22 cellular contexts compared by ENCODE assay signal in genomic region chr3:120357807-120358206, GRCh38. TPM values are rescaled to one million over a fixed set of nuclear protein-coding genes. Genes with fewer than 3 reads are reported as not detected.
A peak's percentile ranks its signal among the peaks of the same experiment; 100 is the strongest.
DNase-seq lines count a peak whose midpoint lies in the region; ATAC-seq, FAIRE-seq and TF ChIP-seq lines count a peak whose summit lies in the region.
"Had no signal": no experiment of that assay in that cellular context is flagged by ENCODE, and none has a peak within 500 bp of the region (broad histone marks: within the 10 kb centered on the region; RNA-seq: fewer than 3 reads in every experiment).

No MANE protein-coding gene starts in this region.

- no peak for ATAC-seq in GM21390 (IDR thresholded peaks at IDR 0.05; ENCODE audit: unreplicated experiment)
- ATAC-seq in HG03175 (IDR thresholded peaks at IDR 0.05; ENCODE audit: unreplicated experiment): no peak
- ATAC-seq: activated T-cell treated with anti-CD3 and anti-CD28 coated beads, Interleukin-2, amount 50 U/mL, for 4 hours; CD8-positive, alpha-beta T cell; stimulated activated effector memory CD8-positive, alpha-beta T cell treated with anti-CD3 and anti-CD28 coated beads, Interleukin-12 subunit alpha, Interleukin-12 subunit beta, amount 100 ng/mL, for 72 hours had no signal

- H3K27ac ChIP-seq in kidney (ENCODE audit: low read depth in 2 of 2, low read length in 2 of 2): no peak overlapping the region
- H3K27ac ChIP-seq: HL-60, neutrophil, suprapubic skin had no signal

- DNase-seq in GM12892 (ENCODE audit: insufficient read length) (no peak), M059J (ENCODE audit: low read depth) (peak; percentile 22), RKO (ENCODE audit: low spot score) (peak; percentile 14), kidney (no peak), NCI-H748 treated with DMSO at 0.1 percent for 48 hours (lab: John Stamatoyannopoulos, UW) (no peak)
- DNase-seq: activated CD8-positive, alpha-beta memory T cell treated with anti-CD3 and anti-CD28 coated beads for 24 hours; activated naive CD4-positive, alpha-beta T cell treated with Interleukin-2 at 50 U/mL for 16 hours; activated T-cell treated with anti-CD3 and anti-CD28 coated beads, Interleukin-2, amount 50 U/mL, for 4 hours; CD8-positive, alpha-beta T cell; effector memory CD4-positive, alpha-beta T cell; IMR-90; NCI-H187 treated with DMSO at 0.1 percent for 48 hours; SHP77; stimulated activated CD4-positive, alpha-beta T cell treated with anti-CD3 and anti-CD28 coated beads, Interleukin-1b, Interleukin-23, amount 100 ng/mL, for 48 hours; T-helper 1 cell had no signal

- FAIRE-seq in GM12892 (lab: Jason Lieb, UNC) (peak; percentile 48), kidney (lab: Jason Lieb, UNC) (peak; percentile 8)
- FAIRE-seq: TTC549 had no signal

- H3K9me3 ChIP-seq in kidney (ENCODE audit: control insufficient read depth in 1 of 2, low read length in 2 of 2): no peaks in the 10 kb centered on the region
- H3K9me3 ChIP-seq: neutrophil, suprapubic skin had no signal

- no peak overlapping the region for H3K9ac ChIP-seq in kidney (ENCODE audit: low read length in 2 of 2)

- intact Hi-C loops in kidney (cut with DNase I): no loop called here

- H3K4me3 ChIP-seq in kidney (ENCODE audit: low read length in 2 of 2): no peak overlapping the region
- H3K4me3 ChIP-seq: suprapubic skin had no signal

- no peaks in the 10 kb centered on the region for H3K36me3 ChIP-seq in kidney (ENCODE audit: control insufficient read depth in 1 of 2, insufficient read depth in 2 of 2, low read length in 2 of 2)
- H3K36me3 ChIP-seq: neutrophil, suprapubic skin had no signal

- no peak for TF ChIP-seq CTCF in kidney (IDR thresholded peaks at IDR 0.05; ENCODE audit: borderline replicate concordance, extremely low read depth, insufficient read depth)

- TF ChIP-seq POLR2A in GM12892 (IDR thresholded peaks at IDR 0.05; ENCODE audit: low read depth, low read length): no peak

- no peaks in the 10 kb centered on the region for H3K4me1 ChIP-seq in kidney (ENCODE audit: control insufficient read depth in 1 of 2, insufficient read depth in 1 of 2, low read depth in 1 of 2, low read length in 2 of 2)
- H3K4me1 ChIP-seq: suprapubic skin had no signal

RNA-seq across cellular contexts. Expression of gene LRRC58, which starts 8.7 kb away (rescaled TPM):
- polyA plus RNA-seq in GM12892 (2012; ENCODE audit: missing spikeins): 15.8 TPM
- 31.4 and 40.0 TPM in 2 replicates for total RNA-seq in M059J (2014; rRNA removed; shearing (Covaris generic))
- 23.1 TPM for total RNA-seq in kidney
- polyA plus RNA-seq in kidney (ENCODE audit: insufficient read depth, low read depth, low replicate concordance): 6.4 TPM

Comparison
In these comparisons a context has a peak if more than half of its experiments do, and no peak if none do; other contexts are left out.
1. DNase-seq: peak in M059J (single experiment) and RKO (single experiment); none in GM12892 (single experiment), kidney (single experiment) and NCI-H748 treated with DMSO at 0.1 percent for 48 hours (single experiment).